10 cellular contexts compared by ENCODE assay signal in genomic region chr5:93070938-93071337, GRCh38.
"Had no signal": no experiment of that assay in that cellular context is flagged by ENCODE, and none has a peak within 500 bp of the region (broad histone marks: within the 10 kb centered on the region; RNA-seq: fewer than 3 reads in every experiment).

No MANE protein-coding gene starts in this region.

- H3K27me3 ChIP-seq: adrenal gland, esophagus squamous epithelium, sigmoid colon, suprapubic skin, upper lobe of left lung had no signal

- ATAC-seq: stimulated activated naive CD8-positive, alpha-beta T cell treated with anti-CD3 and anti-CD28 coated beads, Interleukin-15, Interleukin-2, amounts not matched to agents 100 U/mL and 50 U/mL, for 24 hours had no signal

- H3K4me3 ChIP-seq: adrenal gland, esophagus squamous epithelium, sigmoid colon, suprapubic skin, upper lobe of left lung had no signal

- DNase-seq: activated naive CD4-positive, alpha-beta T cell treated with anti-CD3 and anti-CD28 coated beads, Interleukin-2, amount 50 U/mL, for 16 hours; adrenal gland; esophagus squamous epithelium; foreskin melanocyte; head of caudate nucleus; sigmoid colon; stimulated activated CD4-positive, alpha-beta T cell treated with anti-CD3 and anti-CD28 coated beads, Interleukin-2, amount 100 ng/mL, for 48 hours; stimulated activated naive CD8-positive, alpha-beta T cell treated with anti-CD3 and anti-CD28 coated beads, Interleukin-15, Interleukin-2, amounts not matched to agents 100 U/mL and 50 U/mL, for 24 hours; upper lobe of left lung had no signal

- H3K36me3 ChIP-seq: adrenal gland, esophagus squamous epithelium, sigmoid colon, suprapubic skin, upper lobe of left lung had no signal

- H3K4me1 ChIP-seq: adrenal gland, esophagus squamous epithelium, sigmoid colon, suprapubic skin, upper lobe of left lung had no signal

- H3K27ac ChIP-seq: adrenal gland, esophagus squamous epithelium, sigmoid colon, suprapubic skin, upper lobe of left lung had no signal

- H3K9me3 ChIP-seq: adrenal gland, esophagus squamous epithelium, sigmoid colon, suprapubic skin, upper lobe of left lung had no signal
